Comparison of ENCODE assay signal across 18 cellular contexts in genomic region chr9:114437401-114437893, GRCh38. TPM values are rescaled to one million over a fixed set of nuclear protein-coding genes. Genes with fewer than 3 reads are reported as not detected.
DNase-seq lines count a peak whose midpoint lies in the region; ATAC-seq, FAIRE-seq and TF ChIP-seq lines count a peak whose summit lies in the region.
"Had no signal": no experiment of that assay in that cellular context is flagged by ENCODE, and none has a peak within 500 bp of the region (broad histone marks: within the 10 kb centered on the region; RNA-seq: fewer than 3 reads in every experiment).

No MANE protein-coding gene starts in this region.

- no peak for TF ChIP-seq RAD21 in HepG2 (CRISPR knock-in tag; IDR thresholded peaks at IDR 0.05)
- no peak for TF ChIP-seq RAD21 in K562 (CRISPR knock-in tag; conservative IDR thresholded peaks at IDR 0.05 in 1 of 2, IDR thresholded peaks at IDR 0.05 in 1 of 2)

- TF ChIP-seq EP300 in HepG2 (IDR thresholded peaks at IDR 0.05; ENCODE audit: low read depth in 2 of 2, low read length in 2 of 2) (no peak), HepG2 (CRISPR knock-in tag; IDR thresholded peaks at IDR 0.05; ENCODE audit: borderline replicate concordance) (no peak), K562 (IDR thresholded peaks at IDR 0.05; ENCODE audit: low read length) (no peak)

- FAIRE-seq in HepG2 (lab: Jason Lieb, UNC): no peak
- FAIRE-seq in K562 (lab: Jason Lieb, UNC): no peak
- FAIRE-seq: H54 had no signal

- CTCF ChIA-PET in HepG2 (lab: Yijun Ruan, JAX; ENCODE audit: low intra/inter-chr PET ratio, low total read pairs) (no interaction called here), K562 (lab: Yijun Ruan, JAX; ENCODE audit: low intra/inter-chr PET ratio) (no interaction called here)

- H3K27ac ChIP-seq in HepG2 (ENCODE audit: extremely low read length, insufficient read depth, low read length): no peak overlapping the region
- no peak overlapping the region for H3K27ac ChIP-seq in right lobe of liver
- H3K27ac ChIP-seq in K562 (ENCODE audit: extremely low read depth, low read depth, low read length): no peak overlapping the region
- no peak overlapping the region for H3K27ac ChIP-seq in spleen
- H3K27ac ChIP-seq: BLaER1 had no signal

- peak; percentile 14 for DNase-seq in HepG2 (ENCODE audit: low spot score)
- no peak for DNase-seq in right lobe of liver
- peak in 2 of 4 experiments; percentile 25 to 41 for DNase-seq in K562 (ENCODE audit: extremely low read depth in 1 of 4, low spot score in 3 of 4)
- peak; percentile 2 for DNase-seq in spleen
- no peak for DNase-seq in NCI-H1048 (lab: John Stamatoyannopoulos, UW)
- no peak for DNase-seq in NCI-H774 (lab: John Stamatoyannopoulos, UW)
- DNase-seq: 8988T; Calu3; CD4-positive, alpha-beta memory T cell; DMS79 treated with DMSO at 0.1 percent for 48 hours; GF-D8; HFFc6; IMR-90 had no signal

- H3K27me3 ChIP-seq in HepG2 (ENCODE audit: control insufficient read depth in 1 of 2, insufficient read depth in 2 of 2, low read length in 2 of 2): no peaks in the 10 kb centered on the region
- no peaks in the 10 kb centered on the region for H3K27me3 ChIP-seq in right lobe of liver
- no peaks in the 10 kb centered on the region for H3K27me3 ChIP-seq in K562 (ENCODE audit: control insufficient read depth in 2 of 2, insufficient read depth in 2 of 2, low read length in 2 of 2)
- no peaks in the 10 kb centered on the region for H3K27me3 ChIP-seq in spleen (replicated peaks in 1 of 7)
- H3K27me3 ChIP-seq: BLaER1 had no signal

- intact Hi-C loops in HepG2 (cut with micrococcal nuclease; ENCODE audit: unreplicated experiment) (no loop called here), right lobe of liver (cut with DNase I) (no loop called here), K562 (cut with micrococcal nuclease) (loop anchor here (5.0 kb wide), 1 partner anchor 50 kb away; no protein-coding TSS in a partner anchor), spleen (cut with DNase I; ENCODE audit: low total_unique reads) (loop anchor here (10.0 kb wide), 1 partner anchor 217 kb away; the partner anchor contains the start of gene TEX53)

- POLR2A ChIA-PET in HepG2 (lab: Yijun Ruan, JAX) (no interaction called here), K562 (lab: Yijun Ruan, JAX) (interaction anchor here (1.0 kb wide), 1 partner anchor 12 kb away, joined by 3 read pairs; no protein-coding TSS in a partner anchor)

- H3K9me3 ChIP-seq in HepG2 (ENCODE audit: low read length) (no peaks in the 10 kb centered on the region), right lobe of liver (no peaks in the 10 kb centered on the region), K562 (replicated peaks; ENCODE audit: control insufficient read depth, insufficient read depth, low read depth, low read length) (no peaks in the 10 kb centered on the region), spleen (no peaks in the 10 kb centered on the region)
- H3K9me3 ChIP-seq: BLaER1 had no signal

- H3K4me2 ChIP-seq in HepG2 (ENCODE audit: low read depth, low read length) (no peak overlapping the region), K562 (ENCODE audit: insufficient read depth, low read length) (no peak overlapping the region)
- H3K4me2 ChIP-seq: BLaER1, GM23338 had no signal

- peak; percentile 46; the same call in 2 of the 3 replicates for ATAC-seq in HepG2
- no peak for ATAC-seq in right lobe of liver
- ATAC-seq in K562: peak; percentile 32; the same call in 1 of the 3 replicates
- ATAC-seq in HG03280 (IDR thresholded peaks at IDR 0.05; ENCODE audit: unreplicated experiment): no peak
- ATAC-seq: GM23338, HCT116 had no signal

- in situ Hi-C loops in HepG2 (cut with HindIII; ENCODE audit: extremely low pct_ligation_motif_present, low pct_unique_long_range_greater_than_20kb): loop anchor here (10.0 to 25.0 kb wide), 2 partner anchors 217 to 575 kb away; partner anchors contain the start of gene TEX53
- in situ Hi-C loops in K562 (cut with MboI): no loop called here

- no peak overlapping the region for H2AFZ ChIP-seq in HepG2 (ENCODE audit: low read length)
- H2AFZ ChIP-seq in K562 (ENCODE audit: low read depth, low read length): no peak overlapping the region
- H2AFZ ChIP-seq: GM23338 had no signal

- H4K20me1 ChIP-seq in HepG2 (ENCODE audit: insufficient read depth, low read length) (no peaks in the 10 kb centered on the region), K562 (replicated peaks; ENCODE audit: control insufficient read depth, insufficient read depth, low read length) (no peaks in the 10 kb centered on the region)
- H4K20me1 ChIP-seq: BLaER1 had no signal

- H3K79me2 ChIP-seq in HepG2 (ENCODE audit: insufficient read depth, low read length) (no peaks in the 10 kb centered on the region), K562 (ENCODE audit: control insufficient read depth, insufficient read depth, low read length) (no peaks in the 10 kb centered on the region)

- 24% methylated on average over 2 of the region's 2 CpGs for WGBS in HepG2 (ENCODE audit: low lambda C conversion rate)
- 85% methylated on average over 2 of the region's 2 CpGs for WGBS in right lobe of liver (ENCODE audit: insufficient coverage, low coverage, low lambda C conversion rate, missing lambda C conversion rate)
- 3% methylated on average over 2 of the region's 2 CpGs for WGBS in K562 (ENCODE audit: insufficient coverage, low coverage, missing lambda C conversion rate)
- WGBS in spleen, 5 donors: 67 to 85% (median 79%) methylated on average over 2 of the region's 2 CpGs

- H3K4me3 ChIP-seq in HepG2 (replicated peaks in 1 of 3; ENCODE audit: insufficient read depth in 1 of 3, low read depth in 2 of 3, low read length in 3 of 3) (no peak overlapping the region), right lobe of liver (no peak overlapping the region), K562 (no peak overlapping the region), spleen (no peak overlapping the region)
- H3K4me3 ChIP-seq: BLaER1, GM23338 had no signal

- peaks cover 4% of the 10 kb centered on the region for H3K9me1 ChIP-seq in K562 (ENCODE audit: control insufficient read depth, insufficient read depth, low read length)

- H3K36me3 ChIP-seq in HepG2 (replicated peaks in 1 of 2; ENCODE audit: control insufficient read depth in 1 of 2, insufficient read depth in 2 of 2, low read length in 2 of 2) (no peaks in the 10 kb centered on the region), right lobe of liver (no peaks in the 10 kb centered on the region), K562 (ENCODE audit: control insufficient read depth, insufficient read depth, low read length) (no peaks in the 10 kb centered on the region), spleen (no peaks in the 10 kb centered on the region)
- H3K36me3 ChIP-seq: BLaER1 had no signal

- BruUV-seq in HepG2 (replicated peaks; lab: Mats Ljungman, UMichigan) (no TSS peak), K562 (replicated peaks; lab: Mats Ljungman, UMichigan) (no TSS peak)

- no peak for TF ChIP-seq CTCF in HepG2 (CRISPR knock-in tag; IDR thresholded peaks at IDR 0.05)
- TF ChIP-seq CTCF in right lobe of liver (IDR thresholded peaks at IDR 0.05): no peak
- no peak for TF ChIP-seq CTCF in K562 (IDR thresholded peaks at IDR 0.05 in 2 of 3, conservative IDR thresholded peaks at IDR 0.05 in 1 of 3; ENCODE audit: insufficient read depth in 2 of 3, low read depth in 1 of 3, low read length in 3 of 3)
- TF ChIP-seq CTCF in spleen (IDR thresholded peaks at IDR 0.05 in 8 of 11, conservative IDR thresholded peaks at IDR 0.05 in 3 of 11): no peak

- TF ChIP-seq POLR2A in HepG2 (IDR thresholded peaks at IDR 0.05; ENCODE audit: insufficient read depth in 1 of 2, low read depth in 2 of 2, low read length in 2 of 2): no peak
- no peak for TF ChIP-seq POLR2A in right lobe of liver (IDR thresholded peaks at IDR 0.05)
- no peak for TF ChIP-seq POLR2A in K562 (conservative IDR thresholded peaks at IDR 0.05)
- TF ChIP-seq POLR2A in spleen (IDR thresholded peaks at IDR 0.05): no peak

- H3K9ac ChIP-seq in HepG2 (ENCODE audit: insufficient read depth, low read depth, low read length) (no peak overlapping the region), K562 (ENCODE audit: insufficient read depth in 1 of 2, low read depth in 2 of 2, low read length in 2 of 2) (no peak overlapping the region)
- H3K9ac ChIP-seq: BLaER1 had no signal

- H3K4me1 ChIP-seq in HepG2 (ENCODE audit: insufficient read depth, low read length) (peaks cover 29% of the 10 kb centered on the region), right lobe of liver (no peaks in the 10 kb centered on the region), K562 (replicated peaks in 1 of 2; ENCODE audit: control insufficient read depth in 2 of 2, insufficient read depth in 2 of 2, low read length in 2 of 2) (peaks cover 0 to 6% of the 10 kb centered on the region in 2 experiments; a peak in 2 of 5 replicates), spleen (peaks cover 0 to 21% (median 10%) of the 10 kb centered on the region in 6 donors)
- H3K4me1 ChIP-seq: BLaER1 had no signal

RNA-seq across cellular contexts. Expression of gene AKNA, which starts 49.7 kb away (rescaled TPM):
- total RNA-seq in HepG2 (2016; rRNA removed; fragmentation: Illumina TruSeq; extraction: Trizol) (2.5 and 3.1 TPM in 2 replicates), right lobe of liver (10 to 100 TPM in 3 of 6 experiments, 1 to 10 TPM in 3; 4.7 to 15.1 (median 9.8) TPM), K562 (2014; rRNA removed) (5.3 and 8.1 TPM in 2 replicates), K562 (2014; rRNA removed; fragmentation: Illumina TruSeq; extraction: Trizol) (3.7 and 3.9 TPM in 2 replicates), K562 (2015; rRNA removed; fragmentation: Illumina TruSeq; extraction: Trizol) (2.6 and 2.7 TPM in 2 replicates), K562 (2021) (16.9 and 20.5 TPM in 2 replicates), spleen (100 to 1,000 TPM; 198 to 324 (median 238) TPM)
- total RNA-seq in HepG2 (2016; cell fraction: cytosol; rRNA removed; fragmentation: Illumina TruSeq; extraction: Trizol; ENCODE audit: low read depth): 0.44 and 0.81 TPM in 2 replicates
- 2.1 and 3.1 TPM in 2 replicates for total RNA-seq in HepG2 (2016; cell fraction: insoluble cytoplasmic fraction; rRNA removed; fragmentation: Illumina TruSeq; extraction: Trizol)
- total RNA-seq in HepG2 (2016; cell fraction: membrane; rRNA removed; fragmentation: Illumina TruSeq; extraction: Trizol): 1.4 and 1.9 TPM in 2 replicates
- total RNA-seq in HepG2 (2016; cell fraction: nucleus; rRNA removed; fragmentation: Illumina TruSeq; extraction: Trizol): 2.4 and 2.8 TPM in 2 replicates
- polyA plus RNA-seq in HepG2 (2011; rRNA removed) (3.0 and 4.8 TPM in 2 replicates), K562 (2011; rRNA removed) (1.4 and 3.4 TPM in 2 replicates), K562 (2014; fragmentation: Illumina TruSeq; extraction: Trizol) (11.1 and 14.0 TPM in 2 replicates), K562 (2014; fragmentation: Nextera tagmentation; extraction: Ambion mirVana) (under 1 TPM; 0.29 to 0.37 TPM), K562 (2014; rRNA removed) (6.5 and 6.7 TPM in 2 replicates), spleen (100 to 1,000 TPM in 2 of 3 donors, 10 to 100 TPM in 1; 92.9 to 129 (median 124) TPM)
- 2.1 and 2.5 TPM in 2 replicates for polyA plus RNA-seq in HepG2 (2011; cell fraction: cytosol; rRNA removed)
- polyA plus RNA-seq in HepG2 (2011; cell fraction: nucleus; rRNA removed): 15.0 and 15.5 TPM in 2 replicates
- 4.7 and 7.6 TPM in 2 replicates for polyA plus RNA-seq in HepG2 (2012)
- 0.41 and 0.43 TPM in 2 replicates for polyA plus RNA-seq in HepG2 (2016; cell fraction: cytosol; fragmentation: Illumina TruSeq; extraction: Trizol; ENCODE audit: low read depth)
- polyA plus RNA-seq in HepG2 (2016; cell fraction: insoluble cytoplasmic fraction; fragmentation: Illumina TruSeq; extraction: Trizol; ENCODE audit: low read depth): 2.0 and 3.7 TPM in 2 replicates
- 1.1 and 1.4 TPM in 2 replicates for polyA plus RNA-seq in HepG2 (2016; cell fraction: membrane; fragmentation: Illumina TruSeq; extraction: Trizol; ENCODE audit: low read depth)
- polyA plus RNA-seq in HepG2 (2016; cell fraction: nucleus; fragmentation: Illumina TruSeq; extraction: Trizol; ENCODE audit: insufficient read depth, low read depth): 6.0 and 6.2 TPM in 2 replicates
- 7.8 and 7.9 TPM in 2 replicates for polyA minus RNA-seq in HepG2 (2011; rRNA and poly(A)+ RNA removed; ENCODE audit: low replicate concordance)
- 3.5 and 3.7 TPM in 2 replicates for polyA minus RNA-seq in HepG2 (2011; cell fraction: cytosol; rRNA and poly(A)+ RNA removed)
- polyA minus RNA-seq in HepG2 (2011; cell fraction: nucleus; rRNA and poly(A)+ RNA removed): 12.0 and 15.4 TPM in 2 replicates
- total RNA-seq in K562 (2011; cell fraction: chromatin; rRNA removed; ENCODE audit: low replicate concordance): 30.2 and 45.5 TPM in 2 replicates
- total RNA-seq in K562 (2011; cell fraction: nucleolus; rRNA removed): 25.4 and 26.7 TPM in 2 replicates
- total RNA-seq in K562 (2011; cell fraction: nucleoplasm; rRNA removed): 26.6 and 27.0 TPM in 2 replicates
- polyA plus RNA-seq in K562 (2011; cell fraction: cytosol; rRNA removed): 2.0 and 2.3 TPM in 2 replicates
- polyA plus RNA-seq in K562 (2011; cell fraction: nucleus; rRNA removed): 8.0 and 8.2 TPM in 2 replicates
- 5.2 and 92.5 TPM in 2 replicates for polyA plus RNA-seq in K562 (2012)
- 3.1 and 3.8 TPM in 2 replicates for polyA minus RNA-seq in K562 (2011; rRNA and poly(A)+ RNA removed)
- 1.9 and 4.6 TPM in 2 replicates for polyA minus RNA-seq in K562 (2011; cell fraction: cytosol; rRNA and poly(A)+ RNA removed)
- 6.1 and 8.6 TPM in 2 replicates for polyA minus RNA-seq in K562 (2011; cell fraction: nucleus; rRNA and poly(A)+ RNA removed)

Comparison
In these comparisons a context has a peak if more than half of its experiments do, and no peak if none do; other contexts are left out.
1. ATAC-seq: peak in HepG2 (single experiment) and K562 (single experiment); none in right lobe of liver (0 of 4) and HG03280 (single experiment).
2. DNase-seq: peak in HepG2 (single experiment) and spleen (single experiment); none in right lobe of liver (0 of 3), NCI-H1048 (single experiment) and NCI-H774 (single experiment).
3. RNA of gene AKNA, which starts 49.7 kb away (total RNA-seq): 198 to 324 TPM in spleen; 4.7 to 15.1 TPM in right lobe of liver, 2.6 to 45.5 TPM in K562 and 0.44 to 3.1 TPM in HepG2; every median in the first group is over 4 times any median in the second.
4. intact Hi-C loops: an anchor here in K562 (5.0 kb wide) and spleen (10.0 kb wide); none called in HepG2 and right lobe of liver.
5. Of the 241 proteins assayed by ChIP-seq in both HepG2 and K562: peak only in HepG2: none; only in K562: NCOR1 and SOX6; in both: none; in neither: 239.